Comparison of ENCODE assay signal across 1 cellular context in the genomic region with DNA sequence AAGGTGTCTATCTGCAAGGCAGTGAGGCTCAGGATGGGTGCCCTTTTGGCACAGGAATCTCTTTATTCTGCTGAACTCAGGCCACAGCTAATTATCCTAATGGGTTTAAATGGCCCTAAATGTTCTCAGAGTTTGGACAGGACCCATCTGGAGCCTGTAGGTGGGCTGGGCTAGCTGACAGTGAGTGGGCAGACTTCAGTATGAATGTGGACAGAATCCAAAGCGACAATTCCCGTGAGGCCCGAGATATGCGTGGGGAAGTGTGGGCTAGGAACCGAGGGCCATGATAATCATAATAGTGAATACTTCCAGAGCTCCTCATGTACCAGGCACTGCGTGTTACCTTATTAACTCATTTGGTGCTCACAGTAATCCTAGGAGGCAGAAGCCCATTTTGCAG.
TF ChIP-seq lines count a peak whose summit lies in the region.

No MANE protein-coding gene starts in this region.

TF ChIP-seq in HEK293, 187 proteins besides CTCF, POLR2A, EP300 and RAD21:
- TF ChIP-seq ZBTB49 (tag by site-specific recombination; IDR thresholded peaks at IDR 0.05; ENCODE audit: low read depth) (no peak), ZFHX2 (tag by site-specific recombination; conservative IDR thresholded peaks at IDR 0.05) (peak; percentile 86), EGR2 (tag by site-specific recombination; IDR thresholded peaks at IDR 0.05; ENCODE audit: low read depth) (peak; percentile 78)
TF ChIP-seq in HEK293: peak in this region for 2.
